17 cellular contexts compared by ENCODE assay signal in genomic region chr5:856531-857425, GRCh38. TPM values are rescaled to one million over a fixed set of nuclear protein-coding genes. Genes with fewer than 3 reads are reported as not detected.
A peak's percentile ranks its signal among the peaks of the same experiment; 100 is the strongest.
DNase-seq lines count a peak whose midpoint lies in the region; ATAC-seq and TF ChIP-seq lines count a peak whose summit lies in the region.
"Had no signal": no experiment of that assay in that cellular context is flagged by ENCODE, and none has a peak within 500 bp of the region (broad histone marks: within the 10 kb centered on the region; RNA-seq: fewer than 3 reads in every experiment).

No MANE protein-coding gene starts in this region.

- H3K27ac Mint-ChIP-seq in stimulated activated effector memory CD8-positive, alpha-beta T cell treated with anti-CD3 and anti-CD28 coated beads, Interleukin-12 subunit alpha, Interleukin-12 subunit beta, amount 100 ng/mL, for 72 hours: no peak overlapping the region
- no peak overlapping the region for H3K27ac Mint-ChIP-seq in endodermal cell
- H3K27ac Mint-ChIP-seq: activated naive CD8-positive, alpha-beta T cell treated with anti-CD3 and anti-CD28 coated beads, Interleukin-2, amount 10 ng/mL, durations not matched to agents 7 days and 5 days; dendritic cell treated with granulocyte-macrophage colony-stimulating factor and Interleukin-4, amounts not matched to agents 40 ng/mL and 50 ng/mL, for 4 days; stimulated activated memory B cell treated with anti-CD40 and anti-IgM and Interleukin-4, amounts not matched to agents 10 μg/mL and 1 μg/mL and 100 μg/mL, for 72 hours had no signal

- peaks cover 13% of the 10 kb centered on the region for H3K36me3 Mint-ChIP-seq in stimulated activated effector memory CD8-positive, alpha-beta T cell treated with anti-CD3 and anti-CD28 coated beads, Interleukin-12 subunit alpha, Interleukin-12 subunit beta, amount 100 ng/mL, for 72 hours
- peaks cover 6% of the 10 kb centered on the region for H3K36me3 Mint-ChIP-seq in endodermal cell (ENCODE audit: low read depth)
- H3K36me3 Mint-ChIP-seq: activated naive CD8-positive, alpha-beta T cell treated with anti-CD3 and anti-CD28 coated beads, Interleukin-2, amount 10 ng/mL, durations not matched to agents 7 days and 5 days had no signal

- no peak for TF ChIP-seq CTCF in right atrium auricular region (IDR thresholded peaks at IDR 0.05)
- no peak for TF ChIP-seq CTCF in left lung (IDR thresholded peaks at IDR 0.05)
- no peak for TF ChIP-seq CTCF in endodermal cell (conservative IDR thresholded peaks at IDR 0.05)

- no peak overlapping the region for H3K27ac ChIP-seq in right atrium auricular region
- H3K27ac ChIP-seq in left lung: no peak overlapping the region
- no peak overlapping the region for H3K27ac ChIP-seq in endodermal cell (ENCODE audit: low read depth, low read length)
- H3K27ac ChIP-seq: thyroid gland had no signal

- no peak overlapping the region for H3K9ac ChIP-seq in endodermal cell (ENCODE audit: extremely low read depth, low read length, poor library complexity, severe bottlenecking)

- H3K4me1 ChIP-seq in right atrium auricular region (no peaks in the 10 kb centered on the region), left lung (no peaks in the 10 kb centered on the region), endodermal cell (ENCODE audit: control insufficient read depth, insufficient read depth, low read length) (no peaks in the 10 kb centered on the region)
- H3K4me1 ChIP-seq: thyroid gland had no signal

- WGBS in endodermal cell (ENCODE audit: insufficient coverage in 1 of 2, insufficient read length in 1 of 2), 2 experiments: 94% methylated on average over 8 to 16 of the region's 16 CpGs

- no peaks in the 10 kb centered on the region for H3K36me3 ChIP-seq in right atrium auricular region
- H3K36me3 ChIP-seq in left lung: no peaks in the 10 kb centered on the region
- H3K36me3 ChIP-seq in endodermal cell (ENCODE audit: control insufficient read depth, insufficient read depth, low read length): peaks cover under 1% of the 10 kb centered on the region
- H3K36me3 ChIP-seq: thyroid gland had no signal

- H3K4me3 ChIP-seq in right atrium auricular region (no peak overlapping the region), left lung (no peak overlapping the region), endodermal cell (ENCODE audit: low read length) (no peak overlapping the region)
- H3K4me3 ChIP-seq: thyroid gland had no signal

- H3K27me3 Mint-ChIP-seq in endodermal cell (ENCODE audit: insufficient read depth): no peaks in the 10 kb centered on the region
- H3K27me3 Mint-ChIP-seq: activated naive CD8-positive, alpha-beta T cell treated with anti-CD3 and anti-CD28 coated beads, Interleukin-2, amount 10 ng/mL, durations not matched to agents 7 days and 5 days had no signal

- no peak overlapping the region for H3K4me3 Mint-ChIP-seq in stimulated activated effector memory CD8-positive, alpha-beta T cell treated with anti-CD3 and anti-CD28 coated beads, Interleukin-12 subunit alpha, Interleukin-12 subunit beta, amount 100 ng/mL, for 72 hours
- no peak overlapping the region for H3K4me3 Mint-ChIP-seq in endodermal cell
- H3K4me3 Mint-ChIP-seq: activated naive CD8-positive, alpha-beta T cell treated with anti-CD3 and anti-CD28 coated beads, Interleukin-2, amount 10 ng/mL, durations not matched to agents 7 days and 5 days; dendritic cell treated with granulocyte-macrophage colony-stimulating factor and Interleukin-4, amounts not matched to agents 40 ng/mL and 50 ng/mL, for 4 days; neural crest cell; stimulated activated memory B cell treated with anti-CD40 and anti-IgM and Interleukin-4, amounts not matched to agents 10 μg/mL and 1 μg/mL and 100 μg/mL, for 72 hours had no signal

- H3K9me3 Mint-ChIP-seq in stimulated activated effector memory CD8-positive, alpha-beta T cell treated with anti-CD3 and anti-CD28 coated beads, Interleukin-12 subunit alpha, Interleukin-12 subunit beta, amount 100 ng/mL, for 72 hours: no peaks in the 10 kb centered on the region
- H3K9me3 Mint-ChIP-seq in endodermal cell: no peaks in the 10 kb centered on the region
- H3K9me3 Mint-ChIP-seq: activated naive CD8-positive, alpha-beta T cell treated with anti-CD3 and anti-CD28 coated beads, Interleukin-2, amount 10 ng/mL, durations not matched to agents 7 days and 5 days; dendritic cell treated with granulocyte-macrophage colony-stimulating factor and Interleukin-4, amounts not matched to agents 40 ng/mL and 50 ng/mL, for 4 days; neural crest cell; stimulated activated memory B cell treated with anti-CD40 and anti-IgM and Interleukin-4, amounts not matched to agents 10 μg/mL and 1 μg/mL and 100 μg/mL, for 72 hours had no signal

- no peaks in the 10 kb centered on the region for H3K27me3 ChIP-seq in right atrium auricular region
- peaks cover 0 to 5% of the 10 kb centered on the region in 2 donors for H3K27me3 ChIP-seq in left lung
- H3K27me3 ChIP-seq in endodermal cell (ENCODE audit: control insufficient read depth, insufficient read depth, low read length, poor library complexity, severe bottlenecking): no peaks in the 10 kb centered on the region
- H3K27me3 ChIP-seq: thyroid gland had no signal

- no peak for ATAC-seq in Right ventricle myocardium superior (ENCODE audit: poor library complexity)
- ATAC-seq in left lung: no peak
- ATAC-seq in stimulated activated effector memory CD8-positive, alpha-beta T cell treated with anti-CD3 and anti-CD28 coated beads, Interleukin-12 subunit alpha, Interleukin-12 subunit beta, amount 100 ng/mL, for 72 hours: peak; percentile 20
- ATAC-seq: stimulated activated memory B cell treated with anti-CD40 and anti-IgM and Interleukin-4, amounts not matched to agents 10 μg/mL and 1 μg/mL and 100 μg/mL, for 72 hours had no signal

- intact Hi-C loops in Right ventricle myocardium superior (cut with DNase I) (no loop called here), left lung (cut with DNase I) (no loop called here)

- H3K9me3 ChIP-seq in right atrium auricular region (no peaks in the 10 kb centered on the region), left lung (no peaks in the 10 kb centered on the region), endodermal cell (ENCODE audit: control insufficient read depth, low read length) (no peaks in the 10 kb centered on the region)
- H3K9me3 ChIP-seq: thyroid gland had no signal

- peaks cover 9% of the 10 kb centered on the region for H3K4me1 Mint-ChIP-seq in stimulated activated effector memory CD8-positive, alpha-beta T cell treated with anti-CD3 and anti-CD28 coated beads, Interleukin-12 subunit alpha, Interleukin-12 subunit beta, amount 100 ng/mL, for 72 hours
- H3K4me1 Mint-ChIP-seq in endodermal cell: peaks cover 5% of the 10 kb centered on the region
- H3K4me1 Mint-ChIP-seq: neural crest cell; stimulated activated memory B cell treated with anti-CD40 and anti-IgM and Interleukin-4, amounts not matched to agents 10 μg/mL and 1 μg/mL and 100 μg/mL, for 72 hours had no signal

- DNase-seq in Right ventricle myocardium superior (peak; percentile 37), right atrium auricular region (ENCODE audit: low spot score) (no peak), NCI-H226 (peak; percentile 12), left lung (peak; percentile 8 to 68), endodermal cell (no peak), NCI-H2029 treated with DMSO at 0.1 percent for 48 hours (lab: John Stamatoyannopoulos, UW) (no peak), NCI-H82 (lab: John Stamatoyannopoulos, UW) (no peak)
- no peak for DNase-seq in stimulated activated effector memory CD8-positive, alpha-beta T cell treated with anti-CD3 and anti-CD28 coated beads, Interleukin-12 subunit alpha, Interleukin-12 subunit beta, amount 100 ng/mL, for 72 hours (ENCODE audit: low spot score in 2 of 2)
- DNase-seq: activated CD4-positive, alpha-beta T cell treated with anti-CD3 and anti-CD28 coated beads, Interleukin-2, amount 50 U/mL, for 48 hours; activated naive CD8-positive, alpha-beta T cell treated with anti-CD3 and anti-CD28 coated beads, Interleukin-2, amount 10 ng/mL, durations not matched to agents 7 days and 5 days; activated T-cell treated with anti-CD3 and anti-CD28 coated beads, Interleukin-2, amount 50 U/mL, for 1 hour; midbrain; NCI-H2171 treated with DMSO at 0.1 percent for 48 hours; thyroid gland had no signal

RNA-seq across cellular contexts. Expression of gene ZDHHC11, which starts 6.0 kb away (rescaled TPM):
- 55.6 TPM for total RNA-seq in Right ventricle myocardium superior
- total RNA-seq in right atrium auricular region: 10 to 100 TPM; 10.8 to 16.2 TPM
- 10 to 100 TPM; 14.6 to 34.9 TPM for total RNA-seq in left lung
- total RNA-seq in endodermal cell: 10 to 100 TPM; 10.6 to 28.9 TPM
- 8.4 TPM for polyA plus RNA-seq in endodermal cell (2013, experiment 1 of 2)
- 10.4 TPM for polyA plus RNA-seq in endodermal cell (2013, experiment 2 of 2)

RNA-seq across cellular contexts. Expression of gene BRD9, which starts 35.8 kb away (rescaled TPM):
- total RNA-seq in Right ventricle myocardium superior: 28.0 TPM
- 10 to 100 TPM; 15.0 to 16.1 TPM for total RNA-seq in right atrium auricular region
- 10 to 100 TPM; 37.9 to 40.8 TPM for total RNA-seq in left lung
- 10 to 100 TPM; 58.2 to 67.9 TPM for total RNA-seq in endodermal cell
- 48.1 TPM for polyA plus RNA-seq in endodermal cell (2013, experiment 1 of 2)
- polyA plus RNA-seq in endodermal cell (2013, experiment 2 of 2): 43.1 TPM

RNA-seq across cellular contexts. Expression of gene TRIP13, which starts 35.9 kb away (rescaled TPM):
- total RNA-seq in Right ventricle myocardium superior (0.48 TPM), right atrium auricular region (under 1 TPM; 0.20 to 0.93 TPM), left lung (1 to 10 TPM; 4.3 to 4.5 TPM), endodermal cell (10 to 100 TPM; 21.9 to 32.4 TPM)
- 31.7 TPM for polyA plus RNA-seq in endodermal cell (2013, experiment 1 of 2)
- polyA plus RNA-seq in endodermal cell (2013, experiment 2 of 2): 31.8 TPM

Comparison
In these comparisons a context has a peak if more than half of its experiments do, and no peak if none do; other contexts are left out.
1. DNase-seq: peak in Right ventricle myocardium superior (single experiment), NCI-H226 (single experiment) and left lung (2 of 2); none in right atrium auricular region (single experiment), stimulated activated effector memory CD8-positive, alpha-beta T cell treated with anti-CD3 and anti-CD28 coated beads, Interleukin-12 subunit alpha, Interleukin-12 subunit beta, amount 100 ng/mL, for 72 hours (0 of 2), endodermal cell (single experiment), NCI-H2029 treated with DMSO at 0.1 percent for 48 hours (single experiment) and NCI-H82 (single experiment).
2. RNA of gene TRIP13, which starts 35.9 kb away (total RNA-seq): 21.9 to 32.4 TPM in endodermal cell; 4.3 to 4.5 TPM in left lung, 0.20 to 0.93 TPM in right atrium auricular region and 0.48 TPM in Right ventricle myocardium superior (single experiment); every median in the first group is over 4 times any median in the second.